In genomic region chr13:105972306-105972721, GRCh38 we compare ENCODE assay signal across 18 cellular contexts.
DNase-seq lines count a peak whose midpoint lies in the region; ATAC-seq, FAIRE-seq and TF ChIP-seq lines count a peak whose summit lies in the region.
"Had no signal": no experiment of that assay in that cellular context is flagged by ENCODE, and none has a peak within 500 bp of the region (broad histone marks: within the 10 kb centered on the region; RNA-seq: fewer than 3 reads in every experiment).

No MANE protein-coding gene starts in this region.

- no peak for TF ChIP-seq POLR2A in esophagus muscularis mucosa (IDR thresholded peaks at IDR 0.05; ENCODE audit: low read depth)
- no peak for TF ChIP-seq POLR2A in prostate gland (IDR thresholded peaks at IDR 0.05)

- H3K27me3 ChIP-seq in esophagus muscularis mucosa: no peaks in the 10 kb centered on the region
- H3K27me3 ChIP-seq in prostate gland (replicated peaks; ENCODE audit: insufficient read depth): no peaks in the 10 kb centered on the region
- H3K27me3 ChIP-seq: ovary had no signal

- no peak for TF ChIP-seq EP300 in esophagus muscularis mucosa (IDR thresholded peaks at IDR 0.05)

- H3K36me3 ChIP-seq in esophagus muscularis mucosa: no peaks in the 10 kb centered on the region
- no peaks in the 10 kb centered on the region for H3K36me3 ChIP-seq in prostate gland
- H3K36me3 ChIP-seq in kidney (ENCODE audit: control insufficient read depth in 1 of 2, insufficient read depth in 2 of 2, low read length in 2 of 2): no peaks in the 10 kb centered on the region
- H3K36me3 ChIP-seq: ovary had no signal

- DNase-seq in EH (ENCODE audit: low read depth): peak; percentile 40
- DNase-seq in NCI-H69 (lab: John Stamatoyannopoulos, UW): peak; percentile 80
- peak; percentile 39 for DNase-seq in esophagus muscularis mucosa (ENCODE audit: extremely low spot score)
- peak; percentile 62 for DNase-seq in prostate gland (ENCODE audit: low spot score)
- no peak for DNase-seq in Right ventricle myocardium inferior (ENCODE audit: missing footprints)
- no peak for DNase-seq in kidney
- no peak for DNase-seq in substantia nigra (lab: John Stamatoyannopoulos, UW)
- DNase-seq: activated CD4-positive, alpha-beta memory T cell treated with anti-CD3 and anti-CD28 coated beads, Interleukin-2, amount 10 ng/mL, durations not matched to agents 7 days and 5 days; activated naive CD8-positive, alpha-beta T cell treated with anti-CD3 and anti-CD28 coated beads for 36 hours; activated T-cell treated with anti-CD3 and anti-CD28 coated beads, Interleukin-2, amount 50 U/mL, for 4 hours; cortex of kidney; left ventricle myocardium superior; NCI-H187; NCI-H510A; ovary; stimulated activated CD4-positive, alpha-beta T cell treated with anti-CD3 and anti-CD28 coated beads, Interleukin-2, amount 100 ng/mL, for 48 hours had no signal

- 56% methylated on average over 7 of the region's 7 CpGs for WGBS in esophagus muscularis mucosa
- WGBS in prostate gland: 15% methylated on average over 7 of the region's 7 CpGs

- TF ChIP-seq CTCF in esophagus muscularis mucosa (IDR thresholded peaks at IDR 0.05) (no peak), prostate gland (IDR thresholded peaks at IDR 0.05) (no peak), kidney (IDR thresholded peaks at IDR 0.05; ENCODE audit: borderline replicate concordance, extremely low read depth, insufficient read depth) (no peak)

- no peak overlapping the region for H3K9ac ChIP-seq in kidney (ENCODE audit: low read length in 2 of 2)

- H3K4me1 ChIP-seq in esophagus muscularis mucosa (no peaks in the 10 kb centered on the region), prostate gland (replicated peaks) (no peaks in the 10 kb centered on the region), kidney (ENCODE audit: control insufficient read depth in 1 of 2, insufficient read depth in 1 of 2, low read depth in 1 of 2, low read length in 2 of 2) (peaks cover 6 to 8% of the 10 kb centered on the region in 2 donors)

- no peak for ATAC-seq in Right ventricle myocardium inferior
- no peak for ATAC-seq in HG02623 (IDR thresholded peaks at IDR 0.05; ENCODE audit: unreplicated experiment)
- ATAC-seq: activated T-cell treated with anti-CD3 and anti-CD28 coated beads, Interleukin-2, amount 50 U/mL, for 4 hours; HCT116; left ventricle myocardium superior had no signal

- H3K9me3 ChIP-seq in esophagus muscularis mucosa (no peaks in the 10 kb centered on the region), prostate gland (no peaks in the 10 kb centered on the region), kidney (ENCODE audit: control insufficient read depth in 1 of 2, low read length in 2 of 2) (no peaks in the 10 kb centered on the region)
- H3K9me3 ChIP-seq: ovary had no signal

- H3K4me3 ChIP-seq in esophagus muscularis mucosa (no peak overlapping the region), prostate gland (no peak overlapping the region), kidney (ENCODE audit: low read length in 2 of 2) (no peak overlapping the region)
- H3K4me3 ChIP-seq: ovary had no signal

- no peak overlapping the region for H3K27ac ChIP-seq in esophagus muscularis mucosa (replicated peaks in 1 of 4)
- H3K27ac ChIP-seq in prostate gland: no peak overlapping the region
- no peak overlapping the region for H3K27ac ChIP-seq in kidney (ENCODE audit: low read depth in 2 of 2, low read length in 2 of 2)
- no peak overlapping the region for H3K27ac ChIP-seq in substantia nigra (ENCODE audit: low read depth, low read length, poor library complexity, severe bottlenecking)
- H3K27ac ChIP-seq: ovary had no signal

- intact Hi-C loops in esophagus muscularis mucosa (cut with DNase I) (no loop called here), prostate gland (cut with DNase I) (no loop called here), Right ventricle myocardium inferior (cut with DNase I) (no loop called here), kidney (cut with DNase I) (no loop called here)

- FAIRE-seq in kidney (lab: Jason Lieb, UNC): no peak

Comparison
In these comparisons a context has a peak if more than half of its experiments do, and no peak if none do; other contexts are left out.
1. DNase-seq: peak in EH (single experiment), NCI-H69 (single experiment), esophagus muscularis mucosa (single experiment) and prostate gland (single experiment); none in Right ventricle myocardium inferior (single experiment), kidney (single experiment) and substantia nigra (0 of 49).